ENCODE assay signal across 14 cellular contexts in genomic region chr20:22905667-22906066, GRCh38.
DNase-seq lines count a peak whose midpoint lies in the region; ATAC-seq and TF ChIP-seq lines count a peak whose summit lies in the region.
"Had no signal": no experiment of that assay in that cellular context is flagged by ENCODE, and none has a peak within 500 bp of the region (broad histone marks: within the 10 kb centered on the region; RNA-seq: fewer than 3 reads in every experiment).

No MANE protein-coding gene starts in this region.

- no peak overlapping the region for H3K27ac Mint-ChIP-seq in MCF 10A (ENCODE audit: low read depth, unreplicated experiment)
- H3K27ac Mint-ChIP-seq: activated CD4-positive, alpha-beta T cell treated with anti-CD3 and anti-CD28 coated beads, Interleukin-2, amount 10 ng/mL, durations not matched to agents 7 days and 5 days; activated naive CD4-positive, alpha-beta T cell treated with anti-CD3 and anti-CD28 coated beads for 36 hours had no signal

- no peak overlapping the region for H3K9ac ChIP-seq in mammary epithelial cell (ENCODE audit: insufficient read depth, low read length)
- H3K9ac ChIP-seq: KMS-11 had no signal

- peaks cover 6% of the 10 kb centered on the region for H3K36me3 Mint-ChIP-seq in MCF 10A (ENCODE audit: insufficient read depth, unreplicated experiment)
- H3K36me3 Mint-ChIP-seq: naive B cell had no signal

- no peaks in the 10 kb centered on the region for H3K79me2 ChIP-seq in mammary epithelial cell (ENCODE audit: insufficient read depth, low read length)

- H3K36me3 ChIP-seq in mammary epithelial cell (ENCODE audit: insufficient read depth, low read length) = no peaks in the 10 kb centered on the region
- no peaks in the 10 kb centered on the region for H3K36me3 ChIP-seq in heart left ventricle
- peaks cover 0 to 4% (median 0%) of the 10 kb centered on the region in 3 donors for H3K36me3 ChIP-seq in tibial artery

- H3K9me3 ChIP-seq in mammary epithelial cell (replicated peaks; ENCODE audit: insufficient read depth, low read length) (no peaks in the 10 kb centered on the region), heart left ventricle (peaks cover 0 to 16% (median 10%) of the 10 kb centered on the region in 12 donors), tibial artery (peaks cover 0 to 15% (median 2%) of the 10 kb centered on the region in 3 donors)

- TF ChIP-seq POLR2A in heart left ventricle (IDR thresholded peaks at IDR 0.05) = no peak

- H3K4me1 Mint-ChIP-seq in MCF 10A (ENCODE audit: insufficient read depth, unreplicated experiment) = no peaks in the 10 kb centered on the region
- H3K4me1 Mint-ChIP-seq: activated CD4-positive, alpha-beta T cell treated with anti-CD3 and anti-CD28 coated beads, Interleukin-2, amount 10 ng/mL, durations not matched to agents 7 days and 5 days; naive B cell had no signal

- intact Hi-C loops in mammary epithelial cell (cut with micrococcal nuclease) = no loop called here
- intact Hi-C loops in MCF 10A (cut with micrococcal nuclease) = no loop called here
- intact Hi-C loops in heart left ventricle (cut with DNase I) = no loop called here
- intact Hi-C loops in tibial artery (cut with DNase I; ENCODE audit: low total_unique reads) = no loop called here

- peak overlapping the region; percentile 72 for H2AFZ ChIP-seq in mammary epithelial cell (ENCODE audit: low read depth, low read length)

- in situ Hi-C loops in mammary epithelial cell (cut with MboI; ENCODE audit: low sequenced_read_pairs in 2 of 2) = no loop called here

- dilution Hi-C loops in mammary epithelial cell (cut with HindIII; ENCODE audit: low sequenced_read_pairs) = no loop called here

- no peaks in the 10 kb centered on the region for H3K27me3 ChIP-seq in mammary epithelial cell (ENCODE audit: insufficient read depth, low read length)
- H3K27me3 ChIP-seq in heart left ventricle = peaks cover 0 to 19% (median 0%) of the 10 kb centered on the region in 9 donors
- H3K27me3 ChIP-seq in tibial artery = no peaks in the 10 kb centered on the region

- CTCF ChIA-PET in mammary epithelial cell (lab: Charles Lee; ENCODE audit: low non-redundant PET) (interaction anchor here (0.6 kb wide), 1 partner anchor 89 kb away, joined by 4 read pairs; no protein-coding TSS in a partner anchor), MCF 10A (lab: Yijun Ruan, JAX) (interaction anchor here (1.0 kb wide), 1 partner anchor 25 kb away, joined by 3 read pairs; no protein-coding TSS in a partner anchor)

- POLR2A ChIA-PET in MCF 10A (lab: Yijun Ruan, JAX) = interaction anchor here (0.6 kb wide), 1 partner anchor 142 kb away, joined by 3 read pairs; no protein-coding TSS in a partner anchor

- H3K27ac ChIP-seq in mammary epithelial cell (ENCODE audit: insufficient read depth, low read depth, low read length) (no peak overlapping the region), heart left ventricle (no peak overlapping the region), tibial artery (no peak overlapping the region)
- H3K27ac ChIP-seq: KMS-11 had no signal

- no peaks in the 10 kb centered on the region for H3K4me1 ChIP-seq in mammary epithelial cell (ENCODE audit: insufficient read depth, low read length)
- H3K4me1 ChIP-seq in heart left ventricle = peaks cover 0 to 15% (median 2%) of the 10 kb centered on the region in 12 donors
- peaks cover 0 to 9% (median 2%) of the 10 kb centered on the region in 4 donors for H3K4me1 ChIP-seq in tibial artery

- BruUV-seq in mammary epithelial cell (replicated peaks; lab: Mats Ljungman, UMichigan) = no TSS peak
- no TSS peak for BruUV-seq in MCF 10A (replicated peaks; lab: Mats Ljungman, UMichigan)

- DNase-seq in mammary epithelial cell (no peak), MCF 10A (ENCODE audit: unreplicated experiment) (no peak), heart left ventricle (peak in 4 of 5 donors; percentile 39 to 70 (median 62)), tibial artery (peak; percentile 43 to 68), cerebellar nuclear complex (lab: John Stamatoyannopoulos, UW) (no peak)
- DNase-seq: activated CD4-positive, alpha-beta T cell treated with anti-CD3 and anti-CD28 coated beads, Interleukin-2, amount 10 ng/mL, durations not matched to agents 7 days and 5 days; activated naive CD4-positive, alpha-beta T cell treated with anti-CD3 and anti-CD28 coated beads for 36 hours; naive B cell; NCI-H510A treated with DMSO at 0.1 percent for 48 hours; stimulated activated CD4-positive, alpha-beta T cell treated with anti-CD3 and anti-CD28 coated beads, Interleukin-2, amount 100 ng/mL, for 24 hours had no signal

- 15% methylated on average over 4 of the region's 10 CpGs for WGBS in mammary epithelial cell (ENCODE audit: low coverage, missing lambda C conversion rate)
- 14 to 37% (median 25%) methylated on average over 4 to 10 of the region's 10 CpGs for WGBS in heart left ventricle, 4 donors

- no peaks in the 10 kb centered on the region for H4K20me1 ChIP-seq in mammary epithelial cell (ENCODE audit: insufficient read depth, low read length)

- no peak overlapping the region for H3K4me3 Mint-ChIP-seq in MCF 10A (ENCODE audit: unreplicated experiment)
- H3K4me3 Mint-ChIP-seq: activated CD4-positive, alpha-beta T cell treated with anti-CD3 and anti-CD28 coated beads, Interleukin-2, amount 10 ng/mL, durations not matched to agents 7 days and 5 days; activated naive CD4-positive, alpha-beta T cell treated with anti-CD3 and anti-CD28 coated beads for 36 hours had no signal

- no peaks in the 10 kb centered on the region for H3K27me3 Mint-ChIP-seq in MCF 10A (ENCODE audit: insufficient read depth, unreplicated experiment)
- H3K27me3 Mint-ChIP-seq: activated CD4-positive, alpha-beta T cell treated with anti-CD3 and anti-CD28 coated beads, Interleukin-2, amount 10 ng/mL, durations not matched to agents 7 days and 5 days had no signal

- peak; percentile 56 for ATAC-seq in HG03521 (IDR thresholded peaks at IDR 0.05; ENCODE audit: unreplicated experiment)
- peak; percentile 42 to 89 (median 80) for ATAC-seq in heart left ventricle
- no peak for ATAC-seq in GM21619 (IDR thresholded peaks at IDR 0.05; ENCODE audit: unreplicated experiment)
- no peak for ATAC-seq in HG03457 (IDR thresholded peaks at IDR 0.05; ENCODE audit: unreplicated experiment)

- H3K4me3 ChIP-seq in mammary epithelial cell (replicated peaks in 1 of 3; ENCODE audit: insufficient read depth in 1 of 3, low read depth in 2 of 3, low read length in 3 of 3) (no peak overlapping the region), heart left ventricle (no peak overlapping the region), tibial artery (no peak overlapping the region)

- peaks cover 14% of the 10 kb centered on the region for H3K9me3 Mint-ChIP-seq in MCF 10A (ENCODE audit: unreplicated experiment)

- TF ChIP-seq CTCF in mammary epithelial cell (conservative IDR thresholded peaks at IDR 0.05 in 1 of 2, IDR thresholded peaks at IDR 0.05 in 1 of 2; ENCODE audit: extremely low read depth in 1 of 2, insufficient read depth in 1 of 2, low read depth in 1 of 2, low read length in 2 of 2) (no peak), MCF 10A (IDR thresholded peaks at IDR 0.05; ENCODE audit: unreplicated experiment) (no peak), heart left ventricle (IDR thresholded peaks at IDR 0.05) (no peak), tibial artery (IDR thresholded peaks at IDR 0.05) (no peak)

- no peak overlapping the region for H3K4me2 ChIP-seq in mammary epithelial cell (ENCODE audit: insufficient read depth, low read depth, low read length)
- H3K4me2 ChIP-seq: KMS-11 had no signal

Comparison
In these comparisons a context has a peak if more than half of its experiments do, and no peak if none do; other contexts are left out.
1. DNase-seq: peak in heart left ventricle (4 of 5) and tibial artery (2 of 2); none in mammary epithelial cell (single experiment), MCF 10A (single experiment) and cerebellar nuclear complex (0 of 2).
2. ATAC-seq: peak in HG03521 (single experiment) and heart left ventricle (4 of 4); none in GM21619 (single experiment) and HG03457 (single experiment).